ENCODE assay signal across 21 cellular contexts in the genomic region with DNA sequence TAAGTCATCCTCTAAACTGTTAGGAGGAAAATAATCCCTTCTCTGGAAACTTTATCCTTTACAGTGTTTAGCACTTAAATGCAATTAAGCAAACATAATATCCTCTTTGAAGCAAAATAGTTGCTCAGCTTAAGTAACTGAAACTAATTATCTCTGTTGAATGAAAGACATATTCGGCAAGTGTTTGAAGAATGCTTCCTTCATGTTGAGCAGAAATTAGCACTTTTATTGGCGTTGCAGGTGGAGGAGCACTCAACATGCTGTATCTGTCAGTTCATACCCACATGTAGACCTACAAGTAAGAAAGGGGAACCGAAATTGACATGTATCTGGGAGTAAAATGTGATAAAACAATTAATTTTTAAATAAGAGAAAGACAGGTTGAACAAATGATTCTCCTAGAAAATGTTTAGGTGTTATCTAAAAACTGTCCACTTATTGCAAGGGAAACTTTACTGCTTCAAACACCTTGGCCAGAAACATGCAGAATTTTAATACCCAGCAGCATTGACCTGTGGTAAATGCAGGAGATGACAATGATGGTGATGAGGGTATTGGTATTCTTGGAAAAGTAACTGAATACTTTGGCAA.
"Had no signal": no experiment of that assay in that cellular context is flagged by ENCODE, and none has a peak within 500 bp of the region (broad histone marks: within the 10 kb centered on the region; RNA-seq: fewer than 3 reads in every experiment).

No MANE protein-coding gene starts in this region.

- H3K27ac Mint-ChIP-seq: activated CD4-positive, alpha-beta T cell treated with anti-CD3 and anti-CD28 coated beads for 36 hours; activated naive CD8-positive, alpha-beta T cell treated with anti-CD3 and anti-CD28 coated beads for 36 hours; mesothelial cell of epicardium; natural killer cell treated with Interleukin-12 subunit alpha and Interleukin-12 subunit beta and Interleukin-15 and Interleukin-18, amount 100 ng/mL, for 72 hours; stimulated activated memory B cell treated with anti-CD40 and anti-IgM and Interleukin-4, amounts not matched to agents 10 μg/mL and 1 μg/mL and 100 μg/mL, for 72 hours had no signal

- H3K4me1 Mint-ChIP-seq: activated CD4-positive, alpha-beta T cell treated with anti-CD3 and anti-CD28 coated beads for 36 hours; activated naive CD8-positive, alpha-beta T cell treated with anti-CD3 and anti-CD28 coated beads for 36 hours; stimulated activated memory B cell treated with anti-CD40 and anti-IgM and Interleukin-4, amounts not matched to agents 10 μg/mL and 1 μg/mL and 100 μg/mL, for 72 hours had no signal

- H3K4me3 Mint-ChIP-seq: activated CD4-positive, alpha-beta T cell treated with anti-CD3 and anti-CD28 coated beads for 36 hours; activated naive CD8-positive, alpha-beta T cell treated with anti-CD3 and anti-CD28 coated beads for 36 hours; mesothelial cell of epicardium; natural killer cell treated with Interleukin-12 subunit alpha and Interleukin-12 subunit beta and Interleukin-15 and Interleukin-18, amount 100 ng/mL, for 72 hours; stimulated activated memory B cell treated with anti-CD40 and anti-IgM and Interleukin-4, amounts not matched to agents 10 μg/mL and 1 μg/mL and 100 μg/mL, for 72 hours had no signal

- H3K4me3 ChIP-seq: cardiac muscle cell, esophagus muscularis mucosa, gastroesophageal sphincter, heart left ventricle, lung, spleen, upper lobe of right lung had no signal

- H3K36me3 Mint-ChIP-seq: activated naive CD8-positive, alpha-beta T cell treated with anti-CD3 and anti-CD28 coated beads for 36 hours; mesothelial cell of epicardium; natural killer cell treated with Interleukin-12 subunit alpha and Interleukin-12 subunit beta and Interleukin-15 and Interleukin-18, amount 100 ng/mL, for 72 hours; stimulated activated memory B cell treated with anti-CD40 and anti-IgM and Interleukin-4, amounts not matched to agents 10 μg/mL and 1 μg/mL and 100 μg/mL, for 72 hours had no signal

- H3K4me1 ChIP-seq: esophagus muscularis mucosa, gastroesophageal sphincter, heart left ventricle, spleen, upper lobe of right lung had no signal

- ATAC-seq: activated CD4-positive, alpha-beta T cell treated with anti-CD3 and anti-CD28 coated beads for 36 hours; gastroesophageal sphincter; heart left ventricle; left lobe of liver; natural killer cell treated with Interleukin-12 subunit alpha and Interleukin-12 subunit beta and Interleukin-15 and Interleukin-18, amount 100 ng/mL, for 72 hours; stimulated activated memory B cell treated with anti-CD40 and anti-IgM and Interleukin-4, amounts not matched to agents 10 μg/mL and 1 μg/mL and 100 μg/mL, for 72 hours; upper lobe of right lung had no signal

- H3K27me3 Mint-ChIP-seq: activated CD4-positive, alpha-beta T cell treated with anti-CD3 and anti-CD28 coated beads for 36 hours; activated naive CD8-positive, alpha-beta T cell treated with anti-CD3 and anti-CD28 coated beads for 36 hours; natural killer cell treated with Interleukin-12 subunit alpha and Interleukin-12 subunit beta and Interleukin-15 and Interleukin-18, amount 100 ng/mL, for 72 hours; stimulated activated memory B cell treated with anti-CD40 and anti-IgM and Interleukin-4, amounts not matched to agents 10 μg/mL and 1 μg/mL and 100 μg/mL, for 72 hours had no signal

- DNase-seq: activated CD4-positive, alpha-beta T cell treated with anti-CD3 and anti-CD28 coated beads for 36 hours; activated CD4-positive, alpha-beta T cell treated with anti-CD3 and anti-CD28 coated beads, Interleukin-2, amount 50 U/mL, for 48 hours; activated naive CD8-positive, alpha-beta T cell treated with anti-CD3 and anti-CD28 coated beads for 36 hours; amygdala; dermis blood vessel endothelial cell; effector memory CD4-positive, alpha-beta T cell; heart left ventricle; kidney; occipital lobe; posterior cingulate gyrus; spleen; stimulated activated CD4-positive, alpha-beta T cell treated with anti-CD3 and anti-CD28 coated beads, Interleukin-4, amount 100 ng/mL, for 4 hours; upper lobe of right lung had no signal

- H3K27ac ChIP-seq: cardiac muscle cell, esophagus muscularis mucosa, gastroesophageal sphincter, heart left ventricle, spleen, upper lobe of right lung had no signal

- H3K9me3 ChIP-seq: esophagus muscularis mucosa, gastroesophageal sphincter, spleen, upper lobe of right lung had no signal

- H3K27me3 ChIP-seq: cardiac muscle cell, esophagus muscularis mucosa, gastroesophageal sphincter, heart left ventricle, spleen, upper lobe of right lung had no signal

- H3K9me3 Mint-ChIP-seq: activated naive CD8-positive, alpha-beta T cell treated with anti-CD3 and anti-CD28 coated beads for 36 hours; mesothelial cell of epicardium; natural killer cell treated with Interleukin-12 subunit alpha and Interleukin-12 subunit beta and Interleukin-15 and Interleukin-18, amount 100 ng/mL, for 72 hours; stimulated activated memory B cell treated with anti-CD40 and anti-IgM and Interleukin-4, amounts not matched to agents 10 μg/mL and 1 μg/mL and 100 μg/mL, for 72 hours had no signal

- H3K36me3 ChIP-seq: cardiac muscle cell, esophagus muscularis mucosa, gastroesophageal sphincter, heart left ventricle, spleen, upper lobe of right lung had no signal
